Comparison of ENCODE assay signal across 28 cellular contexts in genomic region chr4:179823342-179823741, GRCh38.
"Had no signal": no experiment of that assay in that cellular context is flagged by ENCODE, and none has a peak within 500 bp of the region (broad histone marks: within the 10 kb centered on the region; RNA-seq: fewer than 3 reads in every experiment).

No MANE protein-coding gene starts in this region.

- ATAC-seq: stimulated activated effector memory CD8-positive, alpha-beta T cell treated with anti-CD3 and anti-CD28 coated beads, Interleukin-12 subunit alpha, Interleukin-12 subunit beta, amount 100 ng/mL, for 72 hours; stimulated activated memory B cell treated with anti-CD40 and anti-IgM and Interleukin-4, amounts not matched to agents 10 μg/mL and 1 μg/mL and 100 μg/mL, for 72 hours; stimulated activated naive B cell treated with anti-CD40 and anti-IgM and Interleukin-4, amounts not matched to agents 10 μg/mL and 1 μg/mL and 100 μg/mL, for 72 hours; stimulated activated naive CD8-positive, alpha-beta T cell treated with anti-CD3 and anti-CD28 coated beads, Interleukin-15, amount 100 ng/mL, for 72 hours; stimulated activated naive CD8-positive, alpha-beta T cell treated with anti-CD3 and anti-CD28 coated beads, Interleukin-15, Interleukin-2, amounts not matched to agents 100 U/mL and 50 U/mL, for 24 hours; upper lobe of right lung had no signal

- H3K27me3 Mint-ChIP-seq: stimulated activated memory B cell treated with anti-CD40 and anti-IgM and Interleukin-4, amounts not matched to agents 10 μg/mL and 1 μg/mL and 100 μg/mL, for 72 hours; stimulated activated naive B cell treated with anti-CD40 and anti-IgM and Interleukin-4, amounts not matched to agents 10 μg/mL and 1 μg/mL and 100 μg/mL, for 72 hours; stimulated activated naive CD8-positive, alpha-beta T cell treated with anti-CD3 and anti-CD28 coated beads, Interleukin-15, amount 100 ng/mL, for 72 hours; stimulated activated naive CD8-positive, alpha-beta T cell treated with anti-CD3 and anti-CD28 coated beads, Interleukin-15, Interleukin-2, amounts not matched to agents 100 ng/mL and 50 ng/mL, for 24 hours; type B pancreatic cell had no signal

- H3K27me3 ChIP-seq: stomach, suprapubic skin, testis, thyroid gland, tibial artery, tibial nerve, upper lobe of left lung, upper lobe of right lung, uterus, vagina had no signal

- H3K27ac Mint-ChIP-seq: stimulated activated effector memory CD8-positive, alpha-beta T cell treated with anti-CD3 and anti-CD28 coated beads, Interleukin-12 subunit alpha, Interleukin-12 subunit beta, amount 100 ng/mL, for 72 hours; stimulated activated memory B cell treated with anti-CD40 and anti-IgM and Interleukin-4, amounts not matched to agents 10 μg/mL and 1 μg/mL and 100 μg/mL, for 72 hours; stimulated activated naive B cell treated with anti-CD40 and anti-IgM and Interleukin-4, amounts not matched to agents 10 μg/mL and 1 μg/mL and 100 μg/mL, for 72 hours; stimulated activated naive CD8-positive, alpha-beta T cell treated with anti-CD3 and anti-CD28 coated beads, Interleukin-15, amount 100 ng/mL, for 72 hours; stimulated activated naive CD8-positive, alpha-beta T cell treated with anti-CD3 and anti-CD28 coated beads, Interleukin-15, Interleukin-2, amounts not matched to agents 100 ng/mL and 50 ng/mL, for 24 hours; type B pancreatic cell had no signal

- H3K4me3 ChIP-seq: stomach, suprapubic skin, testis, thoracic aorta, thyroid gland, tibial artery, tibial nerve, upper lobe of left lung, upper lobe of right lung, uterus, vagina had no signal

- H3K27ac ChIP-seq: stomach, suprapubic skin, testis, thoracic aorta, thyroid gland, tibial artery, tibial nerve, upper lobe of left lung, upper lobe of right lung, uterus, vagina had no signal

- DNase-seq: stimulated activated CD4-positive, alpha-beta T cell treated with anti-CD3 and anti-CD28 coated beads, Interleukin-2, amount 100 ng/mL, for 48 hours; stimulated activated CD4-positive, alpha-beta T cell treated with anti-CD3 and anti-CD28 coated beads, Interleukin-4, amount 100 ng/mL, for 1 hour; stimulated activated CD4-positive, alpha-beta T cell treated with anti-CD3 and anti-CD28 coated beads, Interleukin-4, amount 100 ng/mL, for 24 hours; stimulated activated CD4-positive, alpha-beta T cell treated with anti-CD3 and anti-CD28 coated beads, Interleukin-4, amount 100 ng/mL, for 4 hours; stimulated activated CD8-positive, alpha-beta memory T cell treated with anti-CD3 and anti-CD28 coated beads, Interleukin-4, amount 100 ng/mL, for 48 hours; stimulated activated naive B cell treated with anti-CD40 and anti-IgM and Interleukin-4, amounts not matched to agents 10 μg/mL and 1 μg/mL and 100 μg/mL, for 72 hours; stimulated activated naive CD4-positive, alpha-beta T cell; stimulated activated naive CD4-positive, alpha-beta T cell treated with Interleukin-2 at 50 U/mL for 16 hours; stimulated activated naive CD8-positive, alpha-beta T cell treated with anti-CD3 and anti-CD28 coated beads, Interleukin-15, amount 100 ng/mL, for 72 hours; stimulated activated naive CD8-positive, alpha-beta T cell treated with anti-CD3 and anti-CD28 coated beads, Interleukin-15, Interleukin-2, amounts not matched to agents 100 U/mL and 50 U/mL, for 24 hours; stomach; substantia nigra; testis; thyroid gland; tibial artery; trophoblast cell; upper lobe of left lung; upper lobe of right lung; uterus had no signal

- H3K4me1 Mint-ChIP-seq: stimulated activated effector memory CD8-positive, alpha-beta T cell treated with anti-CD3 and anti-CD28 coated beads, Interleukin-12 subunit alpha, Interleukin-12 subunit beta, amount 100 ng/mL, for 72 hours; stimulated activated memory B cell treated with anti-CD40 and anti-IgM and Interleukin-4, amounts not matched to agents 10 μg/mL and 1 μg/mL and 100 μg/mL, for 72 hours; stimulated activated naive B cell treated with anti-CD40 and anti-IgM and Interleukin-4, amounts not matched to agents 10 μg/mL and 1 μg/mL and 100 μg/mL, for 72 hours; stimulated activated naive CD8-positive, alpha-beta T cell treated with anti-CD3 and anti-CD28 coated beads, Interleukin-15, amount 100 ng/mL, for 72 hours had no signal

- H3K36me3 Mint-ChIP-seq: stimulated activated effector memory CD8-positive, alpha-beta T cell treated with anti-CD3 and anti-CD28 coated beads, Interleukin-12 subunit alpha, Interleukin-12 subunit beta, amount 100 ng/mL, for 72 hours; stimulated activated memory B cell treated with anti-CD40 and anti-IgM and Interleukin-4, amounts not matched to agents 10 μg/mL and 1 μg/mL and 100 μg/mL, for 72 hours; stimulated activated naive B cell treated with anti-CD40 and anti-IgM and Interleukin-4, amounts not matched to agents 10 μg/mL and 1 μg/mL and 100 μg/mL, for 72 hours; type B pancreatic cell had no signal

- H3K9me3 ChIP-seq: suprapubic skin, testis, thoracic aorta, thyroid gland, upper lobe of left lung, upper lobe of right lung, uterus, vagina had no signal

- H3K4me1 ChIP-seq: stomach, suprapubic skin, testis, thyroid gland, tibial artery, tibial nerve, upper lobe of left lung, upper lobe of right lung, uterus, vagina had no signal

- FAIRE-seq: urothelium cell line had no signal

- H3K4me3 Mint-ChIP-seq: stimulated activated effector memory CD8-positive, alpha-beta T cell treated with anti-CD3 and anti-CD28 coated beads, Interleukin-12 subunit alpha, Interleukin-12 subunit beta, amount 100 ng/mL, for 72 hours; stimulated activated memory B cell treated with anti-CD40 and anti-IgM and Interleukin-4, amounts not matched to agents 10 μg/mL and 1 μg/mL and 100 μg/mL, for 72 hours; stimulated activated naive B cell treated with anti-CD40 and anti-IgM and Interleukin-4, amounts not matched to agents 10 μg/mL and 1 μg/mL and 100 μg/mL, for 72 hours; stimulated activated naive CD8-positive, alpha-beta T cell treated with anti-CD3 and anti-CD28 coated beads, Interleukin-15, amount 100 ng/mL, for 72 hours; stimulated activated naive CD8-positive, alpha-beta T cell treated with anti-CD3 and anti-CD28 coated beads, Interleukin-15, Interleukin-2, amounts not matched to agents 100 ng/mL and 50 ng/mL, for 24 hours; type B pancreatic cell had no signal

- H3K36me3 ChIP-seq: stomach, suprapubic skin, thoracic aorta, thyroid gland, tibial artery, tibial nerve, upper lobe of left lung, upper lobe of right lung, uterus, vagina had no signal
